In the genomic region with DNA sequence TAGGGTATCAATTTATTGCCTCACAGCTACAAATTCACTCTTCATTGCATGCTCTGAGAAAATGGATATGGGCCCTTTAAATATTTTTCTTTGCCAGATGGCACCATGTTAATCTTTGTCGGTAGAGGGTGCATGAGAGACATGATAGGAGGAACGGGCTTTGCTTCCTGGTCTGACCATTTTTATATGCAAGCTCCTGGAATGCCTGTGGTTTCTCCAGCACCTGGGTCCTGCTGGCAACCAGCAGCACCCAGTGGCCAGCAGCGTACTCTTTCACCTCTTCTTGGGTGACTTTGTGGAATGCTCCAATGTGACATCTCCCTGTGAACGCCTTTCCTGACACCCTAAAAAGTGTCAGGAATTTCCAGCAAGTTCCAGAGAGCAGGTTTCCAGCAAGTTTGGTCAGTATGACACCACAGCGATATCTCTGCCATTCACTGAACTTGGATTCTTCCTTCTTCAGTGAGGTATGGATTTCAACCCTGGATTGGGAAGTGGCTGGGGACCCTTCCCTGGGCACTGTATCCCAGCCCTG, we compare ENCODE assay signal across 8 cellular contexts.
DNase-seq lines count a peak whose midpoint lies in the region; ATAC-seq and TF ChIP-seq lines count a peak whose summit lies in the region.

No MANE protein-coding gene starts in this region.

- H3K27ac ChIP-seq in endodermal cell (ENCODE audit: low read depth, low read length): no peak overlapping the region
- peak overlapping the region; percentile 46 for H3K27ac ChIP-seq in psoas muscle

- peaks cover 1% of the 10 kb centered on the region for H3K36me3 Mint-ChIP-seq in endodermal cell (ENCODE audit: low read depth)
- no peaks in the 10 kb centered on the region for H3K36me3 Mint-ChIP-seq in activated CD4-positive, alpha-beta memory T cell treated with anti-CD3 and anti-CD28 coated beads, Interleukin-2, amount 10 ng/mL, durations not matched to agents 7 days and 5 days (ENCODE audit: low read depth)

- 81 to 93% methylated on average over 4 to 5 of the region's 5 CpGs for WGBS in endodermal cell (ENCODE audit: insufficient coverage in 1 of 2, insufficient read length in 1 of 2), 2 experiments
- WGBS in psoas muscle, 3 donors: 25 to 44% (median 36%) methylated on average over 5 of the region's 5 CpGs

- intact Hi-C loops in Right ventricle myocardium inferior (cut with DNase I): loop anchor here (5.0 kb wide), 1 partner anchor 36 kb away; no protein-coding TSS in a partner anchor
- intact Hi-C loops in cardiac septum (cut with DNase I): loop anchor here (2.0 to 10.0 kb wide), 4 partner anchors 41 to 437 kb away; a partner anchor contains a TSS
- intact Hi-C loops in psoas muscle (cut with DNase I): loop anchor here in 1 of 2 donors (2.0 kb wide), 1 partner anchor 435 kb away; no protein-coding TSS in a partner anchor

- H3K4me1 Mint-ChIP-seq in endodermal cell: no peaks in the 10 kb centered on the region
- H3K4me1 Mint-ChIP-seq in activated CD4-positive, alpha-beta memory T cell treated with anti-CD3 and anti-CD28 coated beads, Interleukin-2, amount 10 ng/mL, durations not matched to agents 7 days and 5 days: no peaks in the 10 kb centered on the region

- peaks cover 5% of the 10 kb centered on the region for H3K9me3 ChIP-seq in endodermal cell (ENCODE audit: control insufficient read depth, low read length)
- H3K9me3 ChIP-seq in psoas muscle: no peaks in the 10 kb centered on the region

- no peaks in the 10 kb centered on the region for H3K27me3 Mint-ChIP-seq in endodermal cell (ENCODE audit: insufficient read depth)
- no peaks in the 10 kb centered on the region for H3K27me3 Mint-ChIP-seq in activated CD4-positive, alpha-beta memory T cell treated with anti-CD3 and anti-CD28 coated beads, Interleukin-2, amount 10 ng/mL, durations not matched to agents 7 days and 5 days

- POLR2A ChIA-PET in activated CD4-positive, alpha-beta memory T cell treated with anti-CD3 and anti-CD28 coated beads, Interleukin-2, amount 10 ng/mL, durations not matched to agents 7 days and 5 days (lab: Charles Lee): no interaction called here

- no peak overlapping the region for H3K4me3 ChIP-seq in endodermal cell (ENCODE audit: low read length)
- H3K4me3 ChIP-seq in psoas muscle: peak overlapping the region; percentile 11

- CTCF ChIA-PET in activated CD4-positive, alpha-beta memory T cell treated with anti-CD3 and anti-CD28 coated beads, Interleukin-2, amount 10 ng/mL, durations not matched to agents 7 days and 5 days (lab: Charles Lee): no interaction called here

- peak; percentile 68 for ATAC-seq in Right ventricle myocardium inferior
- ATAC-seq in psoas muscle: peak; percentile 79 to 95 (median 94)
- no peak for ATAC-seq in GM21381 (IDR thresholded peaks at IDR 0.05; ENCODE audit: unreplicated experiment)

- H3K9ac ChIP-seq in endodermal cell (ENCODE audit: extremely low read depth, low read length, poor library complexity, severe bottlenecking): no peak overlapping the region

- H3K4me3 Mint-ChIP-seq in endodermal cell: no peak overlapping the region
- no peak overlapping the region for H3K4me3 Mint-ChIP-seq in activated CD4-positive, alpha-beta memory T cell treated with anti-CD3 and anti-CD28 coated beads, Interleukin-2, amount 10 ng/mL, durations not matched to agents 7 days and 5 days

- DNase-seq in Right ventricle myocardium inferior (ENCODE audit: missing footprints): no peak
- DNase-seq in cardiac septum (ENCODE audit: low spot score): no peak
- peak; percentile 1 for DNase-seq in NCI-H748 treated with DMSO at 0.1 percent for 48 hours (lab: John Stamatoyannopoulos, UW)
- DNase-seq in endodermal cell: peak; percentile 55
- DNase-seq in psoas muscle: no peak
- DNase-seq in activated CD4-positive, alpha-beta memory T cell treated with anti-CD3 and anti-CD28 coated beads, Interleukin-2, amount 10 ng/mL, durations not matched to agents 7 days and 5 days: no peak
- no peak for DNase-seq in stimulated activated naive CD4-positive, alpha-beta T cell treated with Interleukin-2 at 50 U/mL for 16 hours (lab: John Stamatoyannopoulos, UW)

- TF ChIP-seq CTCF in endodermal cell (conservative IDR thresholded peaks at IDR 0.05) (peak; percentile 44), psoas muscle (IDR thresholded peaks at IDR 0.05) (peak; percentile 41)

- peaks cover 19% of the 10 kb centered on the region for H3K9me3 Mint-ChIP-seq in endodermal cell
- H3K9me3 Mint-ChIP-seq in activated CD4-positive, alpha-beta memory T cell treated with anti-CD3 and anti-CD28 coated beads, Interleukin-2, amount 10 ng/mL, durations not matched to agents 7 days and 5 days: no peaks in the 10 kb centered on the region

- H3K4me1 ChIP-seq in endodermal cell (ENCODE audit: control insufficient read depth, insufficient read depth, low read length): no peaks in the 10 kb centered on the region
- peaks cover 14% of the 10 kb centered on the region for H3K4me1 ChIP-seq in psoas muscle

- no peak overlapping the region for H3K27ac Mint-ChIP-seq in endodermal cell
- H3K27ac Mint-ChIP-seq in activated CD4-positive, alpha-beta memory T cell treated with anti-CD3 and anti-CD28 coated beads, Interleukin-2, amount 10 ng/mL, durations not matched to agents 7 days and 5 days: no peak overlapping the region

- no peaks in the 10 kb centered on the region for H3K27me3 ChIP-seq in endodermal cell (ENCODE audit: control insufficient read depth, insufficient read depth, low read length, poor library complexity, severe bottlenecking)
- H3K27me3 ChIP-seq in psoas muscle (ENCODE audit: insufficient read depth in 3 of 3, low read length in 2 of 3): no peaks in the 10 kb centered on the region

- H3K36me3 ChIP-seq in endodermal cell (ENCODE audit: control insufficient read depth, insufficient read depth, low read length): no peaks in the 10 kb centered on the region
- H3K36me3 ChIP-seq in psoas muscle (ENCODE audit: insufficient read depth in 1 of 2, low read depth in 1 of 2): no peaks in the 10 kb centered on the region

Comparison
In these comparisons a context has a peak if more than half of its experiments do, and no peak if none do; other contexts are left out.
1. DNase-seq: peak in NCI-H748 treated with DMSO at 0.1 percent for 48 hours (single experiment) and endodermal cell (single experiment); none in Right ventricle myocardium inferior (single experiment), cardiac septum (single experiment), psoas muscle (0 of 2), activated CD4-positive, alpha-beta memory T cell treated with anti-CD3 and anti-CD28 coated beads, Interleukin-2, amount 10 ng/mL, durations not matched to agents 7 days and 5 days (single experiment) and stimulated activated naive CD4-positive, alpha-beta T cell treated with Interleukin-2 at 50 U/mL for 16 hours (single experiment).